Comparison of ENCODE assay signal across 22 cellular contexts in the genomic region with DNA sequence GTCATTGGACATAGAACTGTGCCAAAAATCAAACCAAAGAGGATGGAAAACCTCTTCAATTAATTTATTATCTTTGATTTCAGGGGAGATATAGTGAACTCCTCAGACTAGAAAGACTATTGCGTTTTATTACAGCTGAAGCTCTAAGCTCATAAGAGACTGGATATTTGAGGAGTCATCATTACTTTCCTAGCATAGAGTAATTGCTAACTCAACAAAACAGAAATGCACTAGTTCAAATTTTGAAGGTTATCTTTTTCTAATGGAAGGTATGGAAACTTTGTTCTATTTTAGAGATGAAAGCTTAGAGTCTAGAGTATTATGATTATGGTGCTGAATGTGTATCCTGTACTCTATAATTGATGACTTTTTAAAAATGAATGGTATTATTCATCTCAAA. TPM values are rescaled to one million over a fixed set of nuclear protein-coding genes. Genes with fewer than 3 reads are reported as not detected.
DNase-seq lines count a peak whose midpoint lies in the region; ATAC-seq, FAIRE-seq and TF ChIP-seq lines count a peak whose summit lies in the region.
"Had no signal": no experiment of that assay in that cellular context is flagged by ENCODE, and none has a peak within 500 bp of the region (broad histone marks: within the 10 kb centered on the region; RNA-seq: fewer than 3 reads in every experiment).

No MANE protein-coding gene starts in this region.

- H3K27me3 Mint-ChIP-seq in neural progenitor cell (ENCODE audit: insufficient read depth, low read depth), result peaks cover 2% of the 10 kb centered on the region

- H3K14ac ChIP-seq in IMR-90 (replicated peaks; ENCODE audit: low read depth, low read length), result no peak overlapping the region

- TF ChIP-seq RAD21 in IMR-90 (IDR thresholded peaks at IDR 0.05; ENCODE audit: low read length), result no peak
- TF ChIP-seq RAD21 in K562 (CRISPR knock-in tag; conservative IDR thresholded peaks at IDR 0.05 in 1 of 2, IDR thresholded peaks at IDR 0.05 in 1 of 2), result no peak

- no peak for TF ChIP-seq EP300 in K562 (IDR thresholded peaks at IDR 0.05; ENCODE audit: low read length)

- DNase-seq in NCI-H1105 treated with DMSO at 0.1 percent for 48 hours (lab: John Stamatoyannopoulos, UW) (peak; percentile 76), NCI-H1105 (lab: John Stamatoyannopoulos, UW) (no peak), IMR-90 (no peak), K562 (ENCODE audit: extremely low read depth in 1 of 4, low spot score in 3 of 4) (no peak), neural progenitor cell (ENCODE audit: low spot score) (no peak), AG08396 (ENCODE audit: low spot score) (no peak), psoas muscle (no peak)
- DNase-seq: C1 segment of cervical spinal cord; Calu3; CD4-positive, alpha-beta memory T cell; COR-L47; DMS53; DMS79 treated with DMSO at 0.1 percent for 48 hours; GF-D8; H7; HCEC 1CT had no signal

- no peaks in the 10 kb centered on the region for H3K4me1 Mint-ChIP-seq in neural progenitor cell
- H3K4me1 Mint-ChIP-seq: CD4-positive, alpha-beta memory T cell had no signal

- H3K4me1 ChIP-seq in IMR-90 (ENCODE audit: control insufficient read depth, insufficient read depth, low read length) (no peaks in the 10 kb centered on the region), OCI-LY1 (ENCODE audit: insufficient read depth, low read length, severe bottlenecking) (peaks cover 70% of the 10 kb centered on the region), K562 (replicated peaks in 1 of 2; ENCODE audit: control insufficient read depth in 2 of 2, insufficient read depth in 2 of 2, low read length in 2 of 2) (no peaks in the 10 kb centered on the region; a peak in 1 of 5 replicates), neural progenitor cell (peaks cover 9% of the 10 kb centered on the region), psoas muscle (no peaks in the 10 kb centered on the region)

- WGBS in IMR-90 (ENCODE audit: extremely low coverage in 2 of 2, insufficient read length in 1 of 2), 2 experiments, result no CpG with 5 or more reads among the region's 1 CpG
- WGBS in K562 (ENCODE audit: insufficient coverage, low coverage, missing lambda C conversion rate), result 0% methylated on average over 1 of the region's 1 CpG
- WGBS in psoas muscle, 3 donors, result 0% methylated on average over 1 of the region's 1 CpG

- in situ Hi-C loops in IMR-90 (cut with MboI; ENCODE audit: low sequenced_read_pairs) (no loop called here), K562 (cut with MboI) (no loop called here)

- H3K56ac ChIP-seq in IMR-90 (ENCODE audit: extremely low read depth, insufficient read depth, low read length), result no peak overlapping the region

- H2BK15ac ChIP-seq in IMR-90 (ENCODE audit: low read depth, low read length), result no peak overlapping the region

- H3K36me3 Mint-ChIP-seq in neural progenitor cell, result no peaks in the 10 kb centered on the region
- H3K36me3 Mint-ChIP-seq: CD4-positive, alpha-beta memory T cell had no signal

- H3K18ac ChIP-seq in IMR-90 (ENCODE audit: low read depth, low read length), result no peak overlapping the region

- ATAC-seq in IMR-90 (ENCODE audit: low read depth), result no peak
- no peak for ATAC-seq in K562
- no peak for ATAC-seq in psoas muscle

- CTCF ChIA-PET in IMR-90 (lab: Yijun Ruan, JAX) (no interaction called here), K562 (lab: Yijun Ruan, JAX; ENCODE audit: low intra/inter-chr PET ratio) (no interaction called here)

- H3K27ac ChIP-seq in IMR-90 (ENCODE audit: insufficient read depth, low read length) (no peak overlapping the region), OCI-LY1 (ENCODE audit: low read depth, low read length, poor library complexity, severe bottlenecking) (peak overlapping the region; percentile 71), K562 (ENCODE audit: extremely low read depth, low read depth, low read length) (no peak overlapping the region), neural progenitor cell (no peak overlapping the region), psoas muscle (no peak overlapping the region)

- H4K5ac ChIP-seq in IMR-90 (ENCODE audit: low read depth, low read length), result no peak overlapping the region

- H4K8ac ChIP-seq in IMR-90 (ENCODE audit: low read depth in 2 of 2, low read length in 2 of 2), result no peak overlapping the region

- H3K4ac ChIP-seq in IMR-90 (ENCODE audit: low read depth, low read length), result no peak overlapping the region

- H4K20me1 ChIP-seq in IMR-90 (ENCODE audit: insufficient read depth, low read length) (no peaks in the 10 kb centered on the region), OCI-LY1 (ENCODE audit: insufficient read depth, low read length) (no peaks in the 10 kb centered on the region), K562 (replicated peaks; ENCODE audit: control insufficient read depth, insufficient read depth, low read length) (no peaks in the 10 kb centered on the region), neural progenitor cell (ENCODE audit: low read depth) (no peaks in the 10 kb centered on the region)

- H3F3A ChIP-seq in OCI-LY1 (ENCODE audit: insufficient read depth, low read length) (no peaks in the 10 kb centered on the region), neural progenitor cell (ENCODE audit: low read depth) (peaks cover 5% of the 10 kb centered on the region)

- H3K9ac ChIP-seq in IMR-90 (ENCODE audit: low read depth, low read length) (no peak overlapping the region), OCI-LY1 (ENCODE audit: low read length) (no peak overlapping the region), K562 (ENCODE audit: insufficient read depth in 1 of 2, low read depth in 2 of 2, low read length in 2 of 2) (no peak overlapping the region), neural progenitor cell (no peak overlapping the region)

- intact Hi-C loops in IMR-90 (cut with micrococcal nuclease) (no loop called here), K562 (cut with micrococcal nuclease) (no loop called here), psoas muscle (cut with DNase I) (no loop called here)

- BruUV-seq in IMR-90 (replicated peaks; lab: Mats Ljungman, UMichigan), result no TSS peak
- BruUV-seq in K562 (replicated peaks; lab: Mats Ljungman, UMichigan), result no TSS peak

- TF ChIP-seq CTCF in IMR-90 (conservative IDR thresholded peaks at IDR 0.05; ENCODE audit: low read depth, low read length) (no peak), OCI-LY1 (IDR thresholded peaks at IDR 0.05; ENCODE audit: low read length) (no peak), K562 (IDR thresholded peaks at IDR 0.05 in 2 of 3, conservative IDR thresholded peaks at IDR 0.05 in 1 of 3; ENCODE audit: insufficient read depth in 2 of 3, low read depth in 1 of 3, low read length in 3 of 3) (no peak), neural progenitor cell (IDR thresholded peaks at IDR 0.05) (no peak), psoas muscle (IDR thresholded peaks at IDR 0.05) (no peak)

- H2BK120ac ChIP-seq in IMR-90 (ENCODE audit: low read depth, low read length), result no peak overlapping the region

- dilution Hi-C loops in IMR-90 (cut with HindIII; ENCODE audit: low sequenced_read_pairs, unreplicated experiment), result no loop called here

- H3K9me3 ChIP-seq in IMR-90 (ENCODE audit: control insufficient read depth, insufficient read depth, low read length), result no peaks in the 10 kb centered on the region
- H3K9me3 ChIP-seq in OCI-LY1 (ENCODE audit: low read length), result no peaks in the 10 kb centered on the region
- H3K9me3 ChIP-seq in K562 (replicated peaks; ENCODE audit: control insufficient read depth, insufficient read depth, low read depth, low read length), result no peaks in the 10 kb centered on the region; the same call in 1 of the 2 replicates
- H3K9me3 ChIP-seq in neural progenitor cell (ENCODE audit: low read depth), result no peaks in the 10 kb centered on the region
- no peaks in the 10 kb centered on the region for H3K9me3 ChIP-seq in psoas muscle

- H2AK9ac ChIP-seq in IMR-90 (replicated peaks; ENCODE audit: low read depth, low read length, poor library complexity), result no peak overlapping the region

- no peak overlapping the region for H3K27ac Mint-ChIP-seq in neural progenitor cell
- H3K27ac Mint-ChIP-seq: CD4-positive, alpha-beta memory T cell had no signal

- H3K79me2 ChIP-seq in OCI-LY1 (ENCODE audit: insufficient read depth, low read length), result no peaks in the 10 kb centered on the region
- H3K79me2 ChIP-seq in K562 (ENCODE audit: control insufficient read depth, insufficient read depth, low read length), result no peaks in the 10 kb centered on the region
- H3K79me2 ChIP-seq in neural progenitor cell (ENCODE audit: low read depth), result no peaks in the 10 kb centered on the region

- H4K91ac ChIP-seq in IMR-90 (ENCODE audit: insufficient read depth, low read depth, low read length), result no peak overlapping the region

- H2AFZ ChIP-seq in IMR-90 (replicated peaks; ENCODE audit: low read length, poor library complexity), result no peak overlapping the region
- H2AFZ ChIP-seq in OCI-LY1 (ENCODE audit: low read length), result no peak overlapping the region
- H2AFZ ChIP-seq in K562 (ENCODE audit: low read depth, low read length), result no peak overlapping the region
- no peak overlapping the region for H2AFZ ChIP-seq in neural progenitor cell (replicated peaks)

- POLR2A ChIA-PET in IMR-90 (lab: Charles Lee; ENCODE audit: unreplicated experiment) (no interaction called here), K562 (lab: Yijun Ruan, JAX) (interaction anchor here (0.6 kb wide), 1 partner anchor 73 kb away, joined by 3 read pairs; no protein-coding TSS in a partner anchor)

- no peak overlapping the region for H2BK20ac ChIP-seq in IMR-90 (ENCODE audit: low read depth, low read length)

- H3K4me3 Mint-ChIP-seq in neural progenitor cell, result no peak overlapping the region
- H3K4me3 Mint-ChIP-seq: CD4-positive, alpha-beta memory T cell had no signal

- H3K23ac ChIP-seq in IMR-90 (ENCODE audit: low read depth, low read length), result no peak overlapping the region

- H2AK5ac ChIP-seq in IMR-90 (ENCODE audit: low read depth, low read length), result no peak overlapping the region

- no peaks in the 10 kb centered on the region for H3K79me1 ChIP-seq in IMR-90 (ENCODE audit: low read depth in 1 of 2, low read length in 2 of 2)

- H3K4me2 ChIP-seq in IMR-90 (ENCODE audit: low read depth, low read length) (no peak overlapping the region), OCI-LY1 (ENCODE audit: low read length) (no peak overlapping the region), K562 (ENCODE audit: insufficient read depth, low read length) (no peak overlapping the region), neural progenitor cell (no peak overlapping the region)

- no peaks in the 10 kb centered on the region for H3K36me3 ChIP-seq in IMR-90 (ENCODE audit: control insufficient read depth, insufficient read depth, low read length)
- no peaks in the 10 kb centered on the region for H3K36me3 ChIP-seq in OCI-LY1 (ENCODE audit: insufficient read depth, low read length)
- H3K36me3 ChIP-seq in K562 (ENCODE audit: control insufficient read depth, insufficient read depth, low read length), result no peaks in the 10 kb centered on the region
- H3K36me3 ChIP-seq in neural progenitor cell, result no peaks in the 10 kb centered on the region
- H3K36me3 ChIP-seq in psoas muscle (ENCODE audit: insufficient read depth in 1 of 2, low read depth in 1 of 2), result no peaks in the 10 kb centered on the region

- H3K9me1 ChIP-seq in IMR-90 (ENCODE audit: insufficient read depth, low read length) (no peaks in the 10 kb centered on the region), K562 (ENCODE audit: control insufficient read depth, insufficient read depth, low read length) (no peaks in the 10 kb centered on the region)

- no peaks in the 10 kb centered on the region; the same call in 1 of the 2 replicates for H3K27me3 ChIP-seq in IMR-90 (ENCODE audit: control insufficient read depth, insufficient read depth, low read length)
- no peaks in the 10 kb centered on the region for H3K27me3 ChIP-seq in OCI-LY1 (ENCODE audit: insufficient read depth, low read length)
- H3K27me3 ChIP-seq in K562 (ENCODE audit: control insufficient read depth in 2 of 2, insufficient read depth in 2 of 2, low read length in 2 of 2), result no peaks in the 10 kb centered on the region; a peak in 1 of 5 replicates
- no peaks in the 10 kb centered on the region for H3K27me3 ChIP-seq in neural progenitor cell
- no peaks in the 10 kb centered on the region for H3K27me3 ChIP-seq in psoas muscle (ENCODE audit: insufficient read depth in 3 of 3, low read length in 2 of 3)

- H3K9me2 ChIP-seq in OCI-LY1 (ENCODE audit: low read depth, low read length), result no peaks in the 10 kb centered on the region

- no peak overlapping the region for H2BK5ac ChIP-seq in IMR-90 (ENCODE audit: low read depth, low read length, poor library complexity, severe bottlenecking)

- peak; percentile 26 for FAIRE-seq in K562 (lab: Jason Lieb, UNC)
- FAIRE-seq: A204.1, GM12892, H1 had no signal

- TF ChIP-seq POLR2A in IMR-90 (IDR thresholded peaks at IDR 0.05; ENCODE audit: low read depth, low read length), result no peak
- no peak for TF ChIP-seq POLR2A in K562 (conservative IDR thresholded peaks at IDR 0.05)

- H3K4me3 ChIP-seq in IMR-90 (ENCODE audit: insufficient read depth, low read depth, low read length) (no peak overlapping the region), OCI-LY1 (ENCODE audit: low read depth, low read length, poor library complexity, severe bottlenecking) (no peak overlapping the region), K562 (no peak overlapping the region), neural progenitor cell (no peak overlapping the region), psoas muscle (no peak overlapping the region)

- no peaks in the 10 kb centered on the region for H3K9me3 Mint-ChIP-seq in neural progenitor cell

RNA-seq across cellular contexts. Expression of a gene that starts 5.3 kb away (rescaled TPM):
- total RNA-seq in IMR-90 (2012; rRNA removed) (under 0.01 TPM in 2 replicates), K562 (2014; rRNA removed) (not detected in 2 replicates), K562 (2014; rRNA removed; fragmentation: Illumina TruSeq; extraction: Trizol) (not detected in 2 replicates), K562 (2015; rRNA removed; fragmentation: Illumina TruSeq; extraction: Trizol) (not detected in 2 replicates), K562 (2021) (not detected in 2 replicates), neural progenitor cell (ENCODE audit: low replicate concordance) (not detected in 2 replicates), psoas muscle (100 to 1,000 TPM; 141 to 181 (median 170) TPM)
- polyA plus RNA-seq in IMR-90 (2012; rRNA removed) (0.07 and 0.09 TPM in 2 replicates), K562 (2011; rRNA removed) (0.15 TPM in 1 of 2 replicates, not detected in the other), K562 (2014; fragmentation: Illumina TruSeq; extraction: Trizol) (not detected in 2 replicates), K562 (2014; fragmentation: Nextera tagmentation; extraction: Ambion mirVana) (not detected), K562 (2014; rRNA removed) (0.08 TPM in 1 of 2 replicates, not detected in the other), psoas muscle (100 to 1,000 TPM in 1 of 3 donors, 10 to 100 TPM in 2; 41.8 to 134 (median 49.1) TPM)
- 0.02 and 0.05 TPM in 2 replicates for polyA plus RNA-seq in IMR-90 (2012; cell fraction: cytosol; rRNA removed)
- polyA plus RNA-seq in IMR-90 (2012; cell fraction: nucleus; rRNA removed; ENCODE audit: low replicate concordance), result 0.07 TPM in 1 of 2 replicates, not detected in the other
- 0.14 TPM in 1 of 2 replicates, not detected in the other for total RNA-seq in K562 (2011; cell fraction: chromatin; rRNA removed; ENCODE audit: low replicate concordance)
- total RNA-seq in K562 (2011; cell fraction: nucleolus; rRNA removed), result not detected in 2 replicates
- not detected in 2 replicates for total RNA-seq in K562 (2011; cell fraction: nucleoplasm; rRNA removed)
- polyA plus RNA-seq in K562 (2011; cell fraction: cytosol; rRNA removed), result 0.03 TPM in 2 replicates
- not detected in 2 replicates for polyA plus RNA-seq in K562 (2011; cell fraction: nucleus; rRNA removed)
- 0.03 and 0.12 TPM in 2 replicates for polyA plus RNA-seq in K562 (2012)
- 0.11 TPM in 1 of 2 replicates, not detected in the other for polyA minus RNA-seq in K562 (2011; rRNA and poly(A)+ RNA removed)
- not detected in 2 replicates for polyA minus RNA-seq in K562 (2011; cell fraction: cytosol; rRNA and poly(A)+ RNA removed)
- polyA minus RNA-seq in K562 (2011; cell fraction: nucleus; rRNA and poly(A)+ RNA removed), result not detected in 2 replicates
- total RNA-seq: CD4-positive, alpha-beta memory T cell; H7 had no signal
- polyA plus RNA-seq: BJ; CD4-positive, alpha-beta memory T cell; H1 had no signal

RNA-seq across cellular contexts. Expression of a gene that starts 34.3 kb away (rescaled TPM):
- total RNA-seq in IMR-90 (2012; rRNA removed) (2.7 and 3.3 TPM in 2 replicates), K562 (2014; rRNA removed) (9.1 and 9.3 TPM in 2 replicates), K562 (2014; rRNA removed; fragmentation: Illumina TruSeq; extraction: Trizol) (14.3 and 16.3 TPM in 2 replicates), K562 (2015; rRNA removed; fragmentation: Illumina TruSeq; extraction: Trizol) (8.2 and 11.8 TPM in 2 replicates), K562 (2021) (7.4 and 9.9 TPM in 2 replicates), neural progenitor cell (ENCODE audit: low replicate concordance) (54.3 and 111 TPM in 2 replicates), psoas muscle (10 to 100 TPM; 17.2 to 22.6 (median 19.6) TPM)
- polyA plus RNA-seq in IMR-90 (2012; rRNA removed) (1.3 and 1.5 TPM in 2 replicates), K562 (2011; rRNA removed) (15.2 and 25.5 TPM in 2 replicates), K562 (2014; fragmentation: Illumina TruSeq; extraction: Trizol) (9.3 and 13.1 TPM in 2 replicates), K562 (2014; fragmentation: Nextera tagmentation; extraction: Ambion mirVana) (10 to 100 TPM in 1 of 2 experiments, 1 to 10 TPM in 1; 5.6 to 11.3 TPM), K562 (2014; rRNA removed) (6.7 and 10.1 TPM in 2 replicates), psoas muscle (10 to 100 TPM; 11.3 to 38.2 (median 17.6) TPM)
- 0.51 and 1.3 TPM in 2 replicates for polyA plus RNA-seq in IMR-90 (2012; cell fraction: cytosol; rRNA removed)
- polyA plus RNA-seq in IMR-90 (2012; cell fraction: nucleus; rRNA removed; ENCODE audit: low replicate concordance), result 0.33 and 0.94 TPM in 2 replicates
- 14.7 and 27.7 TPM in 2 replicates for total RNA-seq in K562 (2011; cell fraction: chromatin; rRNA removed; ENCODE audit: low replicate concordance)
- 3.0 and 4.2 TPM in 2 replicates for total RNA-seq in K562 (2011; cell fraction: nucleolus; rRNA removed)
- total RNA-seq in K562 (2011; cell fraction: nucleoplasm; rRNA removed), result 10.3 and 11.5 TPM in 2 replicates
- polyA plus RNA-seq in K562 (2011; cell fraction: cytosol; rRNA removed), result 4.4 and 5.1 TPM in 2 replicates
- 11.0 and 13.8 TPM in 2 replicates for polyA plus RNA-seq in K562 (2011; cell fraction: nucleus; rRNA removed)
- 9.3 and 14.8 TPM in 2 replicates for polyA plus RNA-seq in K562 (2012)
- polyA minus RNA-seq in K562 (2011; rRNA and poly(A)+ RNA removed), result 12.2 and 17.1 TPM in 2 replicates
- polyA minus RNA-seq in K562 (2011; cell fraction: cytosol; rRNA and poly(A)+ RNA removed), result 3.6 and 5.0 TPM in 2 replicates
- polyA minus RNA-seq in K562 (2011; cell fraction: nucleus; rRNA and poly(A)+ RNA removed), result 5.9 and 9.0 TPM in 2 replicates
- total RNA-seq: G401 had no signal

Comparison
In these comparisons a context has a peak if more than half of its experiments do, and no peak if none do; other contexts are left out.
1. RNA of a gene that starts 5.3 kb away (total RNA-seq): 141 to 181 TPM in psoas muscle; 0.14 TPM in K562, under 0.01 TPM in IMR-90 and not detected in neural progenitor cell; every median in the first group is over 100 times any median in the second.